In genomic region chr14:89869606-89870005, GRCh38 we compare ENCODE assay signal across 9 cellular contexts.
"Had no signal": no experiment of that assay in that cellular context is flagged by ENCODE, and none has a peak within 500 bp of the region (broad histone marks: within the 10 kb centered on the region; RNA-seq: fewer than 3 reads in every experiment).

No MANE protein-coding gene starts in this region.

- H3K4me3 ChIP-seq: GM23248, HAP-1, K562 had no signal

- H3K9ac ChIP-seq: GM23248 had no signal

- H3K4me1 ChIP-seq: HAP-1 had no signal

- DNase-seq: GM23248, GOT3, H7, HFFc6 had no signal

- H2AFZ ChIP-seq: GM23248 had no signal

- FAIRE-seq: HepG2, K562 had no signal

- H3K9me3 ChIP-seq: HAP-1 had no signal

- H3K27ac ChIP-seq: GM23248, HL-60 had no signal

- ATAC-seq: HCT116, HepG2, K562 had no signal

- H3K36me3 ChIP-seq: HAP-1 had no signal
